ENCODE assay signal across 22 cellular contexts in genomic region chr15:98505611-98506031, GRCh38.
DNase-seq lines count a peak whose midpoint lies in the region; ATAC-seq, FAIRE-seq and TF ChIP-seq lines count a peak whose summit lies in the region.
"Had no signal": no experiment of that assay in that cellular context is flagged by ENCODE, and none has a peak within 500 bp of the region (broad histone marks: within the 10 kb centered on the region; RNA-seq: fewer than 3 reads in every experiment).

No MANE protein-coding gene starts in this region.

- H3K9me3 Mint-ChIP-seq in activated naive CD4-positive, alpha-beta T cell treated with anti-CD3 and anti-CD28 coated beads for 36 hours = no peaks in the 10 kb centered on the region
- H3K9me3 Mint-ChIP-seq: activated naive CD8-positive, alpha-beta T cell treated with anti-CD3 and anti-CD28 coated beads, Interleukin-2, amount 50 U/mL, for 24 hours; nephron progenitor cell had no signal

- intact Hi-C loops in Right ventricle myocardium inferior (cut with DNase I) (no loop called here), cardiac septum (cut with DNase I) (no loop called here), sciatic nerve (cut with DNase I) (no loop called here)
- intact Hi-C loops in activated naive CD4-positive, alpha-beta T cell treated with anti-CD3 and anti-CD28 coated beads for 36 hours (cut with micrococcal nuclease) = no loop called here

- no peaks in the 10 kb centered on the region for H3K36me3 ChIP-seq in right atrium auricular region
- H3K36me3 ChIP-seq: SJSA1 had no signal

- no peak overlapping the region for H3K4me3 Mint-ChIP-seq in activated naive CD4-positive, alpha-beta T cell treated with anti-CD3 and anti-CD28 coated beads for 36 hours
- H3K4me3 Mint-ChIP-seq: activated naive CD8-positive, alpha-beta T cell treated with anti-CD3 and anti-CD28 coated beads, Interleukin-2, amount 50 U/mL, for 24 hours; nephron progenitor cell had no signal

- no peak for TF ChIP-seq CTCF in right atrium auricular region (IDR thresholded peaks at IDR 0.05)
- no peak for TF ChIP-seq CTCF in coronary artery (IDR thresholded peaks at IDR 0.05)

- H3K9me3 ChIP-seq in right atrium auricular region = no peaks in the 10 kb centered on the region
- H3K9me3 ChIP-seq: SJSA1 had no signal

- H3K4me3 ChIP-seq in right atrium auricular region (no peak overlapping the region), coronary artery (no peak overlapping the region)
- H3K4me3 ChIP-seq: K562, lung, SJSA1 had no signal

- FAIRE-seq in RCC 7860 (lab: Jason Lieb, UNC) = no peak
- FAIRE-seq: GM18507, H54, K562 had no signal

- H3K27ac ChIP-seq in right atrium auricular region (no peak overlapping the region), coronary artery (peak overlapping the region in 1 of 2 donors; percentile 58)
- H3K27ac ChIP-seq: 22Rv1, SJSA1 had no signal

- no peaks in the 10 kb centered on the region for H3K27me3 ChIP-seq in right atrium auricular region

- ATAC-seq in Right ventricle myocardium inferior (peak; percentile 63), sciatic nerve (peak; percentile 98)
- ATAC-seq: activated naive CD8-positive, alpha-beta T cell treated with anti-CD3 and anti-CD28 coated beads, Interleukin-2, amount 50 U/mL, for 24 hours; K562 had no signal

- H3K27ac Mint-ChIP-seq in activated naive CD4-positive, alpha-beta T cell treated with anti-CD3 and anti-CD28 coated beads for 36 hours = no peak overlapping the region
- H3K27ac Mint-ChIP-seq: activated naive CD8-positive, alpha-beta T cell treated with anti-CD3 and anti-CD28 coated beads, Interleukin-2, amount 50 U/mL, for 24 hours; nephron progenitor cell had no signal

- peaks cover 0 to 10% of the 10 kb centered on the region in 2 donors for H3K4me1 ChIP-seq in right atrium auricular region
- H3K4me1 ChIP-seq: SJSA1 had no signal

- DNase-seq in Right ventricle myocardium inferior (ENCODE audit: missing footprints) (no peak), cardiac septum (ENCODE audit: low spot score) (no peak), right atrium auricular region (ENCODE audit: low spot score) (peak; percentile 67), sciatic nerve (ENCODE audit: low spot score) (peak; percentile 84), RCC 7860 (ENCODE audit: low spot score) (no peak), DMS 273 treated with DMSO at 0.1 percent for 48 hours (lab: John Stamatoyannopoulos, UW) (no peak), coronary artery (ENCODE audit: low spot score) (no peak)
- no peak for DNase-seq in activated naive CD4-positive, alpha-beta T cell treated with anti-CD3 and anti-CD28 coated beads for 36 hours
- DNase-seq: activated naive CD8-positive, alpha-beta T cell treated with anti-CD3 and anti-CD28 coated beads, Interleukin-2, amount 50 U/mL, for 24 hours; caudate nucleus; DMS79; effector memory CD4-positive, alpha-beta T cell; NCI-H1048; NCI-H526; nephron progenitor cell; T-helper 2 cell had no signal

- no peaks in the 10 kb centered on the region for H3K36me3 Mint-ChIP-seq in activated naive CD4-positive, alpha-beta T cell treated with anti-CD3 and anti-CD28 coated beads for 36 hours (ENCODE audit: low read depth)

- CTCF ChIA-PET in activated naive CD4-positive, alpha-beta T cell treated with anti-CD3 and anti-CD28 coated beads for 36 hours (lab: Charles Lee) = no interaction called here

- H3K4me1 Mint-ChIP-seq in activated naive CD4-positive, alpha-beta T cell treated with anti-CD3 and anti-CD28 coated beads for 36 hours (ENCODE audit: low read depth) = peaks cover 2% of the 10 kb centered on the region
- H3K4me1 Mint-ChIP-seq: activated naive CD8-positive, alpha-beta T cell treated with anti-CD3 and anti-CD28 coated beads, Interleukin-2, amount 50 U/mL, for 24 hours had no signal

- H3K27me3 Mint-ChIP-seq in activated naive CD4-positive, alpha-beta T cell treated with anti-CD3 and anti-CD28 coated beads for 36 hours (ENCODE audit: low read depth) = peaks cover 30% of the 10 kb centered on the region

Comparison
In these comparisons a context has a peak if more than half of its experiments do, and no peak if none do; other contexts are left out.
1. DNase-seq: peak in right atrium auricular region (single experiment) and sciatic nerve (single experiment); none in Right ventricle myocardium inferior (single experiment), cardiac septum (single experiment), activated naive CD4-positive, alpha-beta T cell treated with anti-CD3 and anti-CD28 coated beads for 36 hours (single experiment), RCC 7860 (single experiment), DMS 273 treated with DMSO at 0.1 percent for 48 hours (single experiment) and coronary artery (single experiment).